In the genomic region with DNA sequence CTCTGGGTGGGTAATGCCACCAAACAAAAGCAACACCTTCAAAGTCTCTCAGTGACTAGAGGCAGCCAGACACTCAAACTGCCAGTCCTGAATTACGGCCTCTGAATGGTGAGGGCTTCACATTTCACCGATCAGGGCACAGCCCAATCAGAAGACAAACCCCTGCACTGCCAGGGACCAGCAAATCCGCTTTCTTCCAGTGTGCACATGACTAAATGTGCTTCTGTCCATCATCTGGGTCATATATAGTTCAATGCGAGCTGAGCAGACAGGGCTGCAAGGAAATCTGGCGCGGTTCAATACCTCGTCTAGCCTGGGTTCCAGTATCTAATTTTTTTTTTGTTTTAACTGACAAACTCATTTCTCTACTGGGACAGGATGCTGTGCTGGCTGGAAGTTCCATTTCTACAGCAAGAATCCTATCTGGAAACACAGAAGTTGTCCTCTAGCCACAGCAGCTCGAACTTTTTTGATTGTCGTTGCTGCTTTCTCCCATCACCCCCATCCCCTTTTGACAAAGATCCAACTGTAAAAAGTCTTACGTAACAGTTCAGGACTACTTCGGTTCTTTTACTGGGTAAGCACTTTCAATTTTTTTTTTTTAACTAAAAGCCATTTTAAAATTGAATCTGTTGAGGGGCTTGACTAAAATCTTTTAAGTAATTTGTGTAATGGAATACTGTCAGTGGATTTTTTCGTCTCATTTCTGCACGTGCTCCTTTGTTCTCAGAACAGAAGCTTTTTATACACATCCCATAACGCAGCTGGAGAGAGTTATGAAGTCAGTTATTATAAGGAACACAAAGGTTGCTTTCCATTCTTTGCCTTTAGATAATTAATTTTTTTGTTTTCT, we compare ENCODE assay signal across 8 cellular contexts.
DNase-seq lines count a peak whose midpoint lies in the region; ATAC-seq, FAIRE-seq and TF ChIP-seq lines count a peak whose summit lies in the region.

No MANE protein-coding gene starts in this region.

- ATAC-seq in HG02678 (IDR thresholded peaks at IDR 0.05; ENCODE audit: unreplicated experiment) = peak; percentile 94
- ATAC-seq in T-cell (replicated peaks in 1 of 4) = peak; percentile 60 to 89 (median 78)

- H3K4me3 Mint-ChIP-seq in T-cell = peak overlapping the region; percentile 88 to 89 (median 88)

- no peaks in the 10 kb centered on the region for H3K9me1 ChIP-seq in keratinocyte (ENCODE audit: control insufficient read depth, extremely low read depth, insufficient read depth, low read length)

- H4K20me1 ChIP-seq in keratinocyte (ENCODE audit: control insufficient read depth, extremely low read depth, insufficient read depth, low read length) = no peaks in the 10 kb centered on the region

- no peak for TF ChIP-seq CTCF in choroid plexus epithelial cell (conservative IDR thresholded peaks at IDR 0.05; ENCODE audit: low read depth, low read length)
- no peak for TF ChIP-seq CTCF in keratinocyte (optimal IDR thresholded peaks at IDR 0.05 in 1 of 3, IDR thresholded peaks at IDR 0.05 in 1 of 3, conservative IDR thresholded peaks at IDR 0.05 in 1 of 3; ENCODE audit: extremely low read depth in 1 of 3, insufficient read depth in 2 of 3, low read length in 3 of 3)

- H3K79me2 ChIP-seq in keratinocyte (ENCODE audit: control insufficient read depth, insufficient read depth, low read length) = peaks cover 30% of the 10 kb centered on the region

- H3K27me3 ChIP-seq in keratinocyte (ENCODE audit: control insufficient read depth, extremely low read depth, insufficient read depth, low read length) = no peaks in the 10 kb centered on the region

- peak; percentile 84 for FAIRE-seq in keratinocyte (lab: Jason Lieb, UNC)

- H3K4me1 Mint-ChIP-seq in T-cell = peaks cover 28 to 35% (median 31%) of the 10 kb centered on the region in 3 donors

- peak overlapping the region; percentile 35 for H2AFZ ChIP-seq in keratinocyte (ENCODE audit: control insufficient read depth, low read length)

- peak overlapping the region; percentile 98 for H3K4me2 ChIP-seq in keratinocyte (ENCODE audit: control insufficient read depth, extremely low read depth, insufficient read depth, low read depth, low read length)

- CTCF ChIA-PET in T-cell (lab: Charles Lee) = interaction anchor here in 1 of 2 donors (1.2 kb wide), 1 partner anchor 41 kb away, joined by 4 read pairs; no protein-coding TSS in a partner anchor

- no peaks in the 10 kb centered on the region for H3K36me3 ChIP-seq in keratinocyte (ENCODE audit: control insufficient read depth in 2 of 2, extremely low read depth in 1 of 2, insufficient read depth in 2 of 2, low read length in 2 of 2)

- POLR2A ChIA-PET in T-cell (lab: Charles Lee) = no interaction called here

- dilution Hi-C loops in keratinocyte (cut with MboI; ENCODE audit: extremely low pct_ligation_motif_present, low sequenced_read_pairs) = no loop called here

- peak overlapping the region; percentile 97 for H3K27ac ChIP-seq in keratinocyte (ENCODE audit: control insufficient read depth, insufficient read depth, low read length)

- peak; percentile 20 for DNase-seq in NCI-H345 (lab: John Stamatoyannopoulos, UW)
- no peak for DNase-seq in NCI-H345 treated with DMSO at 0.1 percent for 48 hours (lab: John Stamatoyannopoulos, UW; ENCODE audit: unreplicated experiment)
- DNase-seq in NCI-H128 (lab: John Stamatoyannopoulos, UW; ENCODE audit: unreplicated experiment) = peak; percentile 74
- DNase-seq in T-cell = peak in 30 of 34 experiments; percentile 2 to 55 (median 14)
- peak; percentile 99 for DNase-seq in choroid plexus epithelial cell (ENCODE audit: low read depth)
- peak; percentile 58 for DNase-seq in keratinocyte (ENCODE audit: low read depth, low spot score)
- DNase-seq in smooth muscle cell of the brain vasculature (ENCODE audit: low read depth, low spot score) = peak; percentile 86

- H3K9ac ChIP-seq in keratinocyte (ENCODE audit: control insufficient read depth, extremely low read depth, insufficient read depth, low read length) = peak overlapping the region; percentile 92

- H3K9me3 Mint-ChIP-seq in T-cell = no peaks in the 10 kb centered on the region

- H3K27ac Mint-ChIP-seq in T-cell = peak overlapping the region; percentile 85 to 93

- H3K4me3 ChIP-seq in choroid plexus epithelial cell (ENCODE audit: low read depth, low read length) (peak overlapping the region; percentile 65), keratinocyte (ENCODE audit: control insufficient read depth in 2 of 3, extremely low read depth in 1 of 3, insufficient read depth in 2 of 3, low read depth in 1 of 3, low read length in 3 of 3) (peak overlapping the region; percentile 54 to 88 (median 67))

- H3K9me3 ChIP-seq in keratinocyte (ENCODE audit: control insufficient read depth, low read depth, low read length) = no peaks in the 10 kb centered on the region

- peaks cover 25% of the 10 kb centered on the region for H3K4me1 ChIP-seq in keratinocyte (ENCODE audit: control insufficient read depth, extremely low read depth, insufficient read depth, low read length)

- H3K36me3 Mint-ChIP-seq in T-cell = no peaks in the 10 kb centered on the region

- peaks cover 0 to 9% of the 10 kb centered on the region in 2 donors for H3K27me3 Mint-ChIP-seq in T-cell
